In genomic region chr2:200899482-200899881, GRCh38 we compare ENCODE assay signal across 23 cellular contexts. TPM values are rescaled to one million over a fixed set of nuclear protein-coding genes. Genes with fewer than 3 reads are reported as not detected.
DNase-seq lines count a peak whose midpoint lies in the region; ATAC-seq and TF ChIP-seq lines count a peak whose summit lies in the region.
"Had no signal": no experiment of that assay in that cellular context is flagged by ENCODE, and none has a peak within 500 bp of the region (broad histone marks: within the 10 kb centered on the region; RNA-seq: fewer than 3 reads in every experiment).

No MANE protein-coding gene starts in this region.

- H3K4me3 Mint-ChIP-seq in activated CD4-positive, alpha-beta T cell treated with anti-CD3 and anti-CD28 coated beads for 36 hours, result no peak overlapping the region
- H3K4me3 Mint-ChIP-seq in activated CD4-positive, alpha-beta T cell treated with anti-CD3 and anti-CD28 coated beads, Interleukin-2, amount 10 ng/mL, durations not matched to agents 24 days and 14 days, result no peak overlapping the region
- no peak overlapping the region for H3K4me3 Mint-ChIP-seq in activated naive CD4-positive, alpha-beta T cell treated with anti-CD3 and anti-CD28 coated beads, Interleukin-2, amount 50 U/mL, for 24 hours
- no peak overlapping the region for H3K4me3 Mint-ChIP-seq in activated naive CD4-positive, alpha-beta T cell treated with anti-CD3 and anti-CD28 coated beads, Interleukin-2, amount 10 ng/mL, durations not matched to agents 7 days and 5 days
- H3K4me3 Mint-ChIP-seq in nephron progenitor cell (no peak overlapping the region), osteocyte (ENCODE audit: unreplicated experiment) (no peak overlapping the region)
- H3K4me3 Mint-ChIP-seq: HFFc6 had no signal

- peaks cover 50% of the 10 kb centered on the region for H3K36me3 Mint-ChIP-seq in activated CD4-positive, alpha-beta T cell treated with anti-CD3 and anti-CD28 coated beads for 36 hours (ENCODE audit: low read depth)
- peaks cover 57% of the 10 kb centered on the region for H3K36me3 Mint-ChIP-seq in activated CD4-positive, alpha-beta T cell treated with anti-CD3 and anti-CD28 coated beads, Interleukin-2, amount 10 ng/mL, durations not matched to agents 24 days and 14 days (ENCODE audit: low read depth)
- peaks cover 11% of the 10 kb centered on the region for H3K36me3 Mint-ChIP-seq in activated naive CD4-positive, alpha-beta T cell treated with anti-CD3 and anti-CD28 coated beads, Interleukin-2, amount 50 U/mL, for 24 hours
- peaks cover 54% of the 10 kb centered on the region for H3K36me3 Mint-ChIP-seq in activated naive CD4-positive, alpha-beta T cell treated with anti-CD3 and anti-CD28 coated beads, Interleukin-2, amount 10 ng/mL, durations not matched to agents 7 days and 5 days
- H3K36me3 Mint-ChIP-seq in nephron progenitor cell (ENCODE audit: low read depth) (peaks cover 52% of the 10 kb centered on the region), osteocyte (ENCODE audit: unreplicated experiment) (peaks cover 22% of the 10 kb centered on the region)

- no peak for TF ChIP-seq POLR2A in IMR-90 (IDR thresholded peaks at IDR 0.05; ENCODE audit: low read depth, low read length)

- H3K27ac ChIP-seq in IMR-90 (ENCODE audit: insufficient read depth, low read length), result no peak overlapping the region
- H3K27ac ChIP-seq: 22Rv1, KMS-11, PC-9 had no signal

- no peak overlapping the region for H3K4me3 ChIP-seq in IMR-90 (ENCODE audit: insufficient read depth, low read depth, low read length)
- H3K4me3 ChIP-seq: HAP-1, PC-9 had no signal

- no peak overlapping the region for H4K5ac ChIP-seq in IMR-90 (ENCODE audit: low read depth, low read length)

- H3K9ac ChIP-seq in IMR-90 (ENCODE audit: low read depth, low read length), result no peak overlapping the region
- H3K9ac ChIP-seq: KMS-11 had no signal

- CTCF ChIA-PET in activated CD4-positive, alpha-beta T cell treated with anti-CD3 and anti-CD28 coated beads for 36 hours (lab: Charles Lee), result interaction anchor here (0.8 to 4.3 kb wide), 3 partner anchors 10 to 333 kb away, joined by 5 to 25 read pairs (median 5); partner anchors contain the start of genes NIF3L1 and PPIL3
- CTCF ChIA-PET in activated naive CD4-positive, alpha-beta T cell treated with anti-CD3 and anti-CD28 coated beads, Interleukin-2, amount 10 ng/mL, durations not matched to agents 7 days and 5 days (lab: Charles Lee), result interaction anchor here (2.5 kb wide), 1 partner anchor 10 kb away, joined by 14 read pairs; the partner anchor contains the start of gene NIF3L1
- CTCF ChIA-PET in IMR-90 (lab: Yijun Ruan, JAX), result interaction anchor here (0.6 kb wide), 2 partner anchors 185 to 789 kb away, joined by 3 to 5 read pairs; no protein-coding TSS in a partner anchor

- no peak overlapping the region for H2AFZ ChIP-seq in IMR-90 (replicated peaks; ENCODE audit: low read length, poor library complexity)
- H2AFZ ChIP-seq: PC-9 had no signal

- intact Hi-C loops in activated CD4-positive, alpha-beta T cell treated with anti-CD3 and anti-CD28 coated beads for 36 hours (cut with DNase I, micrococcal nuclease), result no loop called here
- intact Hi-C loops in activated CD4-positive, alpha-beta T cell treated with anti-CD3 and anti-CD28 coated beads, Interleukin-2, amount 10 ng/mL, durations not matched to agents 24 days and 14 days (cut with micrococcal nuclease), result no loop called here
- intact Hi-C loops in IMR-90 (cut with micrococcal nuclease), result no loop called here

- dilution Hi-C loops in IMR-90 (cut with HindIII; ENCODE audit: low sequenced_read_pairs, unreplicated experiment), result no loop called here

- H3K27ac Mint-ChIP-seq in activated CD4-positive, alpha-beta T cell treated with anti-CD3 and anti-CD28 coated beads for 36 hours, result peak overlapping the region; percentile 40
- H3K27ac Mint-ChIP-seq in activated CD4-positive, alpha-beta T cell treated with anti-CD3 and anti-CD28 coated beads, Interleukin-2, amount 10 ng/mL, durations not matched to agents 24 days and 14 days, result no peak overlapping the region
- H3K27ac Mint-ChIP-seq in activated naive CD4-positive, alpha-beta T cell treated with anti-CD3 and anti-CD28 coated beads, Interleukin-2, amount 50 U/mL, for 24 hours, result peak overlapping the region; percentile 44
- H3K27ac Mint-ChIP-seq in activated naive CD4-positive, alpha-beta T cell treated with anti-CD3 and anti-CD28 coated beads, Interleukin-2, amount 10 ng/mL, durations not matched to agents 7 days and 5 days, result no peak overlapping the region
- H3K27ac Mint-ChIP-seq in nephron progenitor cell (peak overlapping the region; percentile 77), osteocyte (ENCODE audit: unreplicated experiment) (no peak overlapping the region)

- no peaks in the 10 kb centered on the region for H3K9me3 ChIP-seq in IMR-90 (ENCODE audit: control insufficient read depth, insufficient read depth, low read length)
- H3K9me3 ChIP-seq: HAP-1 had no signal

- POLR2A ChIA-PET in activated CD4-positive, alpha-beta T cell treated with anti-CD3 and anti-CD28 coated beads for 36 hours (lab: Charles Lee), result no interaction called here
- POLR2A ChIA-PET in IMR-90 (lab: Charles Lee; ENCODE audit: unreplicated experiment), result no interaction called here

- H2BK15ac ChIP-seq in IMR-90 (ENCODE audit: low read depth, low read length), result no peak overlapping the region

- H2BK20ac ChIP-seq in IMR-90 (ENCODE audit: low read depth, low read length), result no peak overlapping the region

- H2BK5ac ChIP-seq in IMR-90 (ENCODE audit: low read depth, low read length, poor library complexity, severe bottlenecking), result no peak overlapping the region

- no peak overlapping the region for H3K14ac ChIP-seq in IMR-90 (replicated peaks; ENCODE audit: low read depth, low read length)

- peaks cover 25% of the 10 kb centered on the region for H3K36me3 ChIP-seq in IMR-90 (ENCODE audit: control insufficient read depth, insufficient read depth, low read length)

- H3K79me1 ChIP-seq in IMR-90 (ENCODE audit: low read depth in 1 of 2, low read length in 2 of 2), result peaks cover 5 to 6% of the 10 kb centered on the region in 2 experiments; a peak in 3 of 4 replicates

- no peak overlapping the region for H3K23ac ChIP-seq in IMR-90 (ENCODE audit: low read depth, low read length)

- H4K8ac ChIP-seq in IMR-90 (ENCODE audit: low read depth in 2 of 2, low read length in 2 of 2), result no peak overlapping the region

- H3K4me1 Mint-ChIP-seq in activated CD4-positive, alpha-beta T cell treated with anti-CD3 and anti-CD28 coated beads for 36 hours, result peaks cover 2% of the 10 kb centered on the region
- peaks cover 16% of the 10 kb centered on the region for H3K4me1 Mint-ChIP-seq in activated CD4-positive, alpha-beta T cell treated with anti-CD3 and anti-CD28 coated beads, Interleukin-2, amount 10 ng/mL, durations not matched to agents 24 days and 14 days
- peaks cover 9% of the 10 kb centered on the region for H3K4me1 Mint-ChIP-seq in activated naive CD4-positive, alpha-beta T cell treated with anti-CD3 and anti-CD28 coated beads, Interleukin-2, amount 50 U/mL, for 24 hours
- H3K4me1 Mint-ChIP-seq in activated naive CD4-positive, alpha-beta T cell treated with anti-CD3 and anti-CD28 coated beads, Interleukin-2, amount 10 ng/mL, durations not matched to agents 7 days and 5 days, result peaks cover 11% of the 10 kb centered on the region
- H3K4me1 Mint-ChIP-seq in nephron progenitor cell (no peaks in the 10 kb centered on the region), osteocyte (ENCODE audit: unreplicated experiment) (peaks cover 3% of the 10 kb centered on the region)

- H3K4me1 ChIP-seq in IMR-90 (ENCODE audit: control insufficient read depth, insufficient read depth, low read length), result no peaks in the 10 kb centered on the region
- H3K4me1 ChIP-seq: HAP-1 had no signal

- ATAC-seq in activated CD4-positive, alpha-beta T cell treated with anti-CD3 and anti-CD28 coated beads for 36 hours, result no peak
- no peak for ATAC-seq in IMR-90 (ENCODE audit: low read depth)
- ATAC-seq: Right ventricle myocardium inferior had no signal

- H4K91ac ChIP-seq in IMR-90 (ENCODE audit: insufficient read depth, low read depth, low read length), result no peak overlapping the region

- no peak for DNase-seq in activated CD4-positive, alpha-beta T cell treated with anti-CD3 and anti-CD28 coated beads for 36 hours
- DNase-seq in activated CD4-positive, alpha-beta T cell treated with anti-CD3 and anti-CD28 coated beads, Interleukin-2, amount 10 ng/mL, durations not matched to agents 24 days and 14 days, result no peak
- DNase-seq in activated naive CD4-positive, alpha-beta T cell treated with anti-CD3 and anti-CD28 coated beads, Interleukin-2, amount 10 ng/mL, durations not matched to agents 7 days and 5 days, result no peak
- DNase-seq in IMR-90 (no peak), nephron progenitor cell (no peak), osteocyte (ENCODE audit: extremely low spot score, unreplicated experiment) (no peak)
- DNase-seq: ACHN, DMS153, DND-41, GOT3, HFFc6, NCI-H1048, NCI-H1417, NCI-H1694, NCI-H2029 treated with DMSO at 0.1 percent for 48 hours, NCI-H2227 treated with DMSO at 0.1 percent for 48 hours, NCI-H526 treated with DMSO at 0.1 percent for 48 hours, PC-9 had no signal

- no peak overlapping the region for H3K4me2 ChIP-seq in IMR-90 (ENCODE audit: low read depth, low read length)
- H3K4me2 ChIP-seq: KMS-11, PC-9 had no signal

- H3K27me3 Mint-ChIP-seq in activated CD4-positive, alpha-beta T cell treated with anti-CD3 and anti-CD28 coated beads for 36 hours, result no peaks in the 10 kb centered on the region
- no peaks in the 10 kb centered on the region for H3K27me3 Mint-ChIP-seq in activated CD4-positive, alpha-beta T cell treated with anti-CD3 and anti-CD28 coated beads, Interleukin-2, amount 10 ng/mL, durations not matched to agents 24 days and 14 days
- H3K27me3 Mint-ChIP-seq in activated naive CD4-positive, alpha-beta T cell treated with anti-CD3 and anti-CD28 coated beads, Interleukin-2, amount 50 U/mL, for 24 hours, result no peaks in the 10 kb centered on the region
- no peaks in the 10 kb centered on the region for H3K27me3 Mint-ChIP-seq in activated naive CD4-positive, alpha-beta T cell treated with anti-CD3 and anti-CD28 coated beads, Interleukin-2, amount 10 ng/mL, durations not matched to agents 7 days and 5 days
- no peaks in the 10 kb centered on the region for H3K27me3 Mint-ChIP-seq in nephron progenitor cell (ENCODE audit: low read depth, poor library complexity)
- no peaks in the 10 kb centered on the region for H3K27me3 Mint-ChIP-seq in osteocyte (ENCODE audit: unreplicated experiment)

- H3K27me3 ChIP-seq in IMR-90 (ENCODE audit: control insufficient read depth, insufficient read depth, low read length), result no peaks in the 10 kb centered on the region

- no peak overlapping the region for H2AK9ac ChIP-seq in IMR-90 (replicated peaks; ENCODE audit: low read depth, low read length, poor library complexity)

- in situ Hi-C loops in IMR-90 (cut with MboI; ENCODE audit: low sequenced_read_pairs), result no loop called here

- no peak overlapping the region for H2AK5ac ChIP-seq in IMR-90 (ENCODE audit: low read depth, low read length)

- BruUV-seq in IMR-90 (replicated peaks; lab: Mats Ljungman, UMichigan), result no TSS peak

- no peak overlapping the region for H3K18ac ChIP-seq in IMR-90 (ENCODE audit: low read depth, low read length)

- H3K56ac ChIP-seq in IMR-90 (ENCODE audit: extremely low read depth, insufficient read depth, low read length), result no peak overlapping the region

- H3K9me1 ChIP-seq in IMR-90 (ENCODE audit: insufficient read depth, low read length), result no peaks in the 10 kb centered on the region

- TF ChIP-seq CTCF in IMR-90 (conservative IDR thresholded peaks at IDR 0.05; ENCODE audit: low read depth, low read length), result no peak
- TF ChIP-seq CTCF in nephron progenitor cell (IDR thresholded peaks at IDR 0.05), result no peak
- TF ChIP-seq CTCF in osteocyte (IDR thresholded peaks at IDR 0.05), result no peak

- no peak for TF ChIP-seq RAD21 in IMR-90 (IDR thresholded peaks at IDR 0.05; ENCODE audit: low read length)

- no peak overlapping the region for H3K4ac ChIP-seq in IMR-90 (ENCODE audit: low read depth, low read length)

- no peaks in the 10 kb centered on the region for H3K9me3 Mint-ChIP-seq in activated CD4-positive, alpha-beta T cell treated with anti-CD3 and anti-CD28 coated beads for 36 hours (ENCODE audit: low read depth)
- no peaks in the 10 kb centered on the region for H3K9me3 Mint-ChIP-seq in activated CD4-positive, alpha-beta T cell treated with anti-CD3 and anti-CD28 coated beads, Interleukin-2, amount 10 ng/mL, durations not matched to agents 24 days and 14 days
- H3K9me3 Mint-ChIP-seq in activated naive CD4-positive, alpha-beta T cell treated with anti-CD3 and anti-CD28 coated beads, Interleukin-2, amount 50 U/mL, for 24 hours, result no peaks in the 10 kb centered on the region
- no peaks in the 10 kb centered on the region for H3K9me3 Mint-ChIP-seq in activated naive CD4-positive, alpha-beta T cell treated with anti-CD3 and anti-CD28 coated beads, Interleukin-2, amount 10 ng/mL, durations not matched to agents 7 days and 5 days
- H3K9me3 Mint-ChIP-seq in nephron progenitor cell (no peaks in the 10 kb centered on the region), osteocyte (ENCODE audit: unreplicated experiment) (no peaks in the 10 kb centered on the region)
- H3K9me3 Mint-ChIP-seq: HFFc6 had no signal

- no peaks in the 10 kb centered on the region for H4K20me1 ChIP-seq in IMR-90 (ENCODE audit: insufficient read depth, low read length)

- H2BK120ac ChIP-seq in IMR-90 (ENCODE audit: low read depth, low read length), result no peak overlapping the region

RNA-seq across cellular contexts. Expression of gene NIF3L1, which starts 10.3 kb away (rescaled TPM):
- 10 to 100 TPM; 37.0 to 47.7 TPM for total RNA-seq in activated CD4-positive, alpha-beta T cell treated with anti-CD3 and anti-CD28 coated beads for 36 hours
- total RNA-seq in activated CD4-positive, alpha-beta T cell treated with anti-CD3 and anti-CD28 coated beads, Interleukin-2, amount 10 ng/mL, durations not matched to agents 24 days and 14 days, result 30.7 and 33.4 TPM in 2 replicates
- total RNA-seq in IMR-90 (2012; rRNA removed), result 31.1 and 43.0 TPM in 2 replicates
- 45.7 and 54.6 TPM in 2 replicates for polyA plus RNA-seq in IMR-90 (2012; rRNA removed)
- polyA plus RNA-seq in IMR-90 (2012; cell fraction: cytosol; rRNA removed), result 13.7 and 15.5 TPM in 2 replicates
- 11.6 and 39.8 TPM in 2 replicates for polyA plus RNA-seq in IMR-90 (2012; cell fraction: nucleus; rRNA removed; ENCODE audit: low replicate concordance)
- 22.6 and 23.1 TPM in 2 replicates for total RNA-seq in osteocyte

RNA-seq across cellular contexts. Expression of gene PPIL3, which starts 10.6 kb away (rescaled TPM):
- total RNA-seq in activated CD4-positive, alpha-beta T cell treated with anti-CD3 and anti-CD28 coated beads for 36 hours, result 10 to 100 TPM; 52.6 to 53.0 TPM
- total RNA-seq in activated CD4-positive, alpha-beta T cell treated with anti-CD3 and anti-CD28 coated beads, Interleukin-2, amount 10 ng/mL, durations not matched to agents 24 days and 14 days, result 52.6 and 52.8 TPM in 2 replicates
- total RNA-seq in IMR-90 (2012; rRNA removed) (35.1 and 49.2 TPM in 2 replicates), osteocyte (49.7 and 50.8 TPM in 2 replicates)
- polyA plus RNA-seq in IMR-90 (2012; rRNA removed), result 37.3 and 47.9 TPM in 2 replicates
- polyA plus RNA-seq in IMR-90 (2012; cell fraction: cytosol; rRNA removed), result 6.5 and 13.1 TPM in 2 replicates
- polyA plus RNA-seq in IMR-90 (2012; cell fraction: nucleus; rRNA removed; ENCODE audit: low replicate concordance), result 12.0 and 79.9 TPM in 2 replicates

RNA-seq across cellular contexts. Expression of gene CLK1, which starts 35.0 kb away (rescaled TPM):
- 10 to 100 TPM; 86.4 to 99.3 TPM for total RNA-seq in activated CD4-positive, alpha-beta T cell treated with anti-CD3 and anti-CD28 coated beads for 36 hours
- total RNA-seq in activated CD4-positive, alpha-beta T cell treated with anti-CD3 and anti-CD28 coated beads, Interleukin-2, amount 10 ng/mL, durations not matched to agents 24 days and 14 days, result 99.3 and 100 TPM in 2 replicates
- total RNA-seq in IMR-90 (2012; rRNA removed) (26.2 and 43.9 TPM in 2 replicates), osteocyte (92.0 and 96.8 TPM in 2 replicates)
- 28.2 and 35.5 TPM in 2 replicates for polyA plus RNA-seq in IMR-90 (2012; rRNA removed)
- 2.6 and 6.0 TPM in 2 replicates for polyA plus RNA-seq in IMR-90 (2012; cell fraction: cytosol; rRNA removed)
- 19.4 and 266 TPM in 2 replicates for polyA plus RNA-seq in IMR-90 (2012; cell fraction: nucleus; rRNA removed; ENCODE audit: low replicate concordance)

Comparison
In these comparisons a context has a peak if more than half of its experiments do, and no peak if none do; other contexts are left out.
1. H3K27ac Mint-ChIP-seq: peak in activated CD4-positive, alpha-beta T cell treated with anti-CD3 and anti-CD28 coated beads for 36 hours (single experiment), activated naive CD4-positive, alpha-beta T cell treated with anti-CD3 and anti-CD28 coated beads, Interleukin-2, amount 50 U/mL, for 24 hours (single experiment) and nephron progenitor cell (single experiment); none in activated CD4-positive, alpha-beta T cell treated with anti-CD3 and anti-CD28 coated beads, Interleukin-2, amount 10 ng/mL, durations not matched to agents 24 days and 14 days (single experiment), activated naive CD4-positive, alpha-beta T cell treated with anti-CD3 and anti-CD28 coated beads, Interleukin-2, amount 10 ng/mL, durations not matched to agents 7 days and 5 days (single experiment) and osteocyte (single experiment).